ENCODE assay signal across 10 cellular contexts in the genomic region with DNA sequence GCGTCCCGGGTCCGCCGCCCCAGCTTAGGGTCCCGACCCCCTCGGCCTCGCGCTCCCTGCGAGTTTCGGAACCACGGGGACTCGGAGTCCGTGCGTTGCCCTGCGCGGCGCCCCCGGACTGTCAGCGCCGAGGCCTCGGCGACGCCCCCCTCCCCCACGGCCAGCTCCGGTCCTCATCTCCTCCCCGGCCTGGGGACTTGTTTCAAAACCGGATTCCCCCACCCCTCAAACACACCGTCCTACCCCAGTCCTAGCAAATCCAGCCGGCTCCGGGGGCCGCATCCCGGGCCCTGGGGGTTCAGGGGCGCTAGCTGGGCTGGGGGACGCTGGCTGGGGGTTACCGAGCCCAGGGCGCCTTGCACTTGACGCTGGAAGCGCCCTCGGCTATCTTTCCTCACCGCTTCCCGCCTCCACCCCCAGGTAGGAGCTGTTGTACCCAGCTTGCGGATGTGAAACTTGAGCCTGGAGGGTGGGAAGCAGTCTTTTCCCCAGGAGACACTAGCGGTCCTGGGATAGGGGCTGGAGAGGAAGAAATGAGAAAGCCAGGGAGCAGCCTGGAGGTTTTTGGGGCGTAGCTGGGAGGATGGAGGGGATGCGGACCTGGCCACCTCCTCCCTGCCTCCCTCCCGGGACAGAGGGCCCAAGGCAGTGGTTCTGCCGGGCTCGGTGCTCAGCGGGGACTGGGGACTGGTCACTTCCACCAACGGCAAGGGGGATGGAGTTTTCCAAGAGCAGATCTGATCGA. TPM values are rescaled to one million over a fixed set of nuclear protein-coding genes. Genes with fewer than 3 reads are reported as not detected.
DNase-seq lines count a peak whose midpoint lies in the region; ATAC-seq and TF ChIP-seq lines count a peak whose summit lies in the region.
"Had no signal": no experiment of that assay in that cellular context is flagged by ENCODE, and none has a peak within 500 bp of the region (broad histone marks: within the 10 kb centered on the region; RNA-seq: fewer than 3 reads in every experiment).

No MANE protein-coding gene starts in this region.

- H3K4me1 ChIP-seq in lower lobe of right lung, result no peaks in the 10 kb centered on the region
- peaks cover 6 to 12% (median 10%) of the 10 kb centered on the region in 4 donors for H3K4me1 ChIP-seq in transverse colon

- DNase-seq in NCI-H748 (lab: John Stamatoyannopoulos, UW; ENCODE audit: unreplicated experiment), result peak; percentile 50
- DNase-seq in NCI-H748 treated with DMSO at 0.1 percent for 48 hours (lab: John Stamatoyannopoulos, UW), result no peak
- no peak for DNase-seq in cardiac fibroblast (ENCODE audit: low read depth in 2 of 2)
- DNase-seq in lower lobe of right lung, result peak; percentile 33
- no peak for DNase-seq in transverse colon
- no peak for DNase-seq in stimulated activated CD4-positive, alpha-beta T cell treated with anti-CD3 and anti-CD28 coated beads, Interleukin-4, amount 100 ng/mL, for 24 hours
- DNase-seq: NCI-H446 treated with DMSO at 0.1 percent for 48 hours had no signal

- in situ Hi-C loops in transverse colon (cut with MboI; ENCODE audit: low pct_ligation_motif_present in 1 of 4, low pct_unique_long_range_greater_than_20kb in 1 of 4, low sequenced_read_pairs in 3 of 4), result no loop called here

- no peaks in the 10 kb centered on the region for H3K36me3 ChIP-seq in lower lobe of right lung
- no peaks in the 10 kb centered on the region for H3K36me3 ChIP-seq in transverse colon
- H3K36me3 ChIP-seq: neutrophil had no signal

- H3K9me3 ChIP-seq in lower lobe of right lung (no peaks in the 10 kb centered on the region), transverse colon (no peaks in the 10 kb centered on the region)
- H3K9me3 ChIP-seq: neutrophil had no signal

- 20 to 26% methylated on average over 1 to 41 of the region's 51 CpGs for WGBS in transverse colon (ENCODE audit: low coverage in 1 of 2), 2 donors

- TF ChIP-seq POLR2A in transverse colon (IDR thresholded peaks at IDR 0.05), result no peak

- H3K27me3 ChIP-seq in lower lobe of right lung (ENCODE audit: low read depth), result peaks cover 45% of the 10 kb centered on the region
- H3K27me3 ChIP-seq in transverse colon, result peaks cover 50% of the 10 kb centered on the region

- ATAC-seq in lower lobe of right lung (no peak), GM19035 (IDR thresholded peaks at IDR 0.05; ENCODE audit: unreplicated experiment) (no peak)
- ATAC-seq in activated CD4-positive, CD25-positive, alpha-beta regulatory T cell treated with anti-CD3 and anti-CD28 coated beads, Interleukin-2, amount 50 U/mL, for 24 hours, result no peak

- TF ChIP-seq CTCF in cardiac fibroblast (IDR thresholded peaks at IDR 0.05; ENCODE audit: low read depth, low read length) (no peak), lower lobe of right lung (IDR thresholded peaks at IDR 0.05) (no peak), transverse colon (IDR thresholded peaks at IDR 0.05) (no peak)

- H3K27ac ChIP-seq in lower lobe of right lung, result peak overlapping the region; percentile 73
- peak overlapping the region; percentile 73 to 82 (median 76) for H3K27ac ChIP-seq in transverse colon
- H3K27ac ChIP-seq: neutrophil had no signal

- no peak for TF ChIP-seq EP300 in transverse colon (IDR thresholded peaks at IDR 0.05; ENCODE audit: low read depth)

- intact Hi-C loops in lower lobe of right lung (cut with DNase I) (no loop called here), transverse colon (cut with DNase I; ENCODE audit: low total_unique reads) (no loop called here)

- peak overlapping the region; percentile 45 to 72 for H3K4me3 ChIP-seq in cardiac fibroblast (replicated peaks in 1 of 2; ENCODE audit: low read depth in 2 of 2, low read length in 2 of 2)
- H3K4me3 ChIP-seq in lower lobe of right lung, result peak overlapping the region; percentile 56
- H3K4me3 ChIP-seq in transverse colon, result peak overlapping the region; percentile 41 to 55 (median 44)

RNA-seq across cellular contexts. Expression of a gene that starts 0.6 kb away (rescaled TPM):
- 307 TPM for total RNA-seq in lower lobe of right lung
- 10 to 100 TPM; 48.6 to 92.1 (median 68.9) TPM for total RNA-seq in transverse colon

Comparison
In these comparisons a context has a peak if more than half of its experiments do, and no peak if none do; other contexts are left out.
1. DNase-seq: peak in NCI-H748 (single experiment) and lower lobe of right lung (single experiment); none in NCI-H748 treated with DMSO at 0.1 percent for 48 hours (single experiment), cardiac fibroblast (0 of 2), transverse colon (single experiment) and stimulated activated CD4-positive, alpha-beta T cell treated with anti-CD3 and anti-CD28 coated beads, Interleukin-4, amount 100 ng/mL, for 24 hours (single experiment).
2. Peak in every context shown above with its lines, with median percentiles within 50 percentile points of each other: H3K4me3 ChIP-seq.